1 cellular context compared by ENCODE assay signal in the genomic region with DNA sequence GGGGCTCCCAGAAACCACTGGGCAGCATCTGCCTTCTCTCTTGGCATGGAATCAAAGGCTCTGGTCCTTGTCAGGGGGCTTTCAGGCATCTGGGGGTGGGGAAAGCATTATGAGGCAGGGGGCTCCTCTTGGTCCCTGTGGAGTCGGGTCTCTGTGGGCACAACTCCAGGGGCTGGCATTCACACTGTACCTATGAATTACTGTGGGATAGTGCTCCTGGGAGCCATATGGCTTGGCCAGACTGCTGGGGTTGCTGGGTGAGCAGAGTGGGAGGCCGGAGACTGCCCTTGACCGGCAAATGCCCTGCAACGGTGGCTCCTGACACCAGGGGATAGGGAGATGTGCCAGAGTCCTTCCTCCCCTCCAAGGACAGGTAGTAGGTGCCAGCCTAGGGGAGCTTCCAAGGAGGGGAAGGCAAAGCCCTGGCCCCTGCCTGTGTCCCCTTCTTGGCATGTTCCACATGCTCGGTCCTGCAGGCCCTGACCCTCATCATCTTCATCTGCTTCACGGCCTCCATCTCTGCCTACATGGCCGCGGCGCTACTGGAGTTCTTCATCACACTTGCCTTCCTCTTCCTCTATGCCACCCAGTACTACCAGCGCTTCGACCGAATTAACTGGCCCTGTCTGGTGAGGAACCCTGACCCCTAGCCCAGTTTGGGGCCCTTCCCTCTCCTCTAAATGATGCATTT.
TF ChIP-seq lines count a peak whose summit lies in the region.

No MANE protein-coding gene starts in this region.

TF ChIP-seq in HepG2, 621 proteins besides CTCF, POLR2A, EP300 and RAD21:
- TF ChIP-seq XBP1 (CRISPR knock-in tag; IDR thresholded peaks at IDR 0.05) = no peak
- no peak for TF ChIP-seq AGO1 (IDR thresholded peaks at IDR 0.05; ENCODE audit: low read depth, low read length, poor library complexity, severe bottlenecking)
- TF ChIP-seq TBX2 (CRISPR knock-in tag; IDR thresholded peaks at IDR 0.05; ENCODE audit: borderline replicate concordance) = no peak
